1 cellular context compared by ENCODE assay signal in genomic region chr6:31528307-31528777, GRCh38.
A peak's percentile ranks its signal among the peaks of the same experiment; 100 is the strongest.
TF ChIP-seq lines count a peak whose summit lies in the region.

No MANE protein-coding gene starts in this region.

TF ChIP-seq in HepG2, 621 proteins besides CTCF, POLR2A, EP300 and RAD21:
- TF ChIP-seq, protein P1, sequence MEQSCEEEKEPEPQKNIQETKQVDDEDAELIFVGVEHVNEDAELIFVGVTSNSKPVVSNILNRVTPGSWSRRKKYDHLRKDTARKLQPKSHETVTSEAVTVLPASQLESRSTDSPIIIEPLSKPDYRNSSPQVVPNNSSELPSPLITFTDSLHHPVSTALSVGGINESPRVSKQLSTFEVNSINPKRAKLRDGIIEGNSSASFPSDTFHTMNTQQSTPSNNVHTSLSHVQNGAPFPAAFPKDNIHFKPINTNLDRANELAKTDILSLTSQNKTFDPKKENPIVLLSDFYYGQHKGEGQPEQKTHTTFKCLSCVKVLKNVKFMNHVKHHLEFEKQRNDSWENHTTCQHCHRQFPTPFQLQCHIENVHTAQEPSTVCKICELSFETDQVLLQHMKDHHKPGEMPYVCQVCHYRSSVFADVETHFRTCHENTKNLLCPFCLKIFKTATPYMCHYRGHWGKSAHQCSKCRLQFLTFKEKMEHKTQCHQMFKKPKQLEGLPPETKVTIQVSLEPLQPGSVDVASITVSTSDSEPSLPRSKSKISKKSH (CRISPR knock-in tag; IDR thresholded peaks at IDR 0.05; ENCODE audit: borderline replicate concordance), result no peak
- TF ChIP-seq SMAD3 (CRISPR knock-in tag; IDR thresholded peaks at IDR 0.05), result no peak
- TF ChIP-seq, protein P2, sequence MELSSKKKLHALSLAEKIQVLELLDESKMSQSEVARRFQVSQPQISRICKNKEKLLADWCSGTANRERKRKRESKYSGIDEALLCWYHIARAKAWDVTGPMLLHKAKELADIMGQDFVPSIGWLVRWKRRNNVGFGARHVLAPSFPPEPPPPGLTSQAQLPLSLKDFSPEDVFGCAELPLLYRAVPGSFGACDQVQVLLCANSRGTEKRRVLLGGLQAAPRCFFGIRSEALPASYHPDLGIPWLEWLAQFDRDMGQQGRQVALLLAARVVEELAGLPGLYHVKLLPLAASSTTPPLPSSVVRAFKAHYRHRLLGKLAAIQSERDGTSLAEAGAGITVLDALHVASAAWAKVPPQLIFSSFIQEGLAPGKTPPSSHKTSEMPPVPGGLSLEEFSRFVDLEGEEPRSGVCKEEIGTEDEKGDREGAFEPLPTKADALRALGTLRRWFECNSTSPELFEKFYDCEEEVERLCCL (CRISPR knock-in tag; IDR thresholded peaks at IDR 0.05; ENCODE audit: borderline replicate concordance), result no peak
- peak; percentile 62; the same call in 1 of the 2 replicates for TF ChIP-seq SIX4 (CRISPR knock-in tag; IDR thresholded peaks at IDR 0.05)
- TF ChIP-seq, protein P3, sequence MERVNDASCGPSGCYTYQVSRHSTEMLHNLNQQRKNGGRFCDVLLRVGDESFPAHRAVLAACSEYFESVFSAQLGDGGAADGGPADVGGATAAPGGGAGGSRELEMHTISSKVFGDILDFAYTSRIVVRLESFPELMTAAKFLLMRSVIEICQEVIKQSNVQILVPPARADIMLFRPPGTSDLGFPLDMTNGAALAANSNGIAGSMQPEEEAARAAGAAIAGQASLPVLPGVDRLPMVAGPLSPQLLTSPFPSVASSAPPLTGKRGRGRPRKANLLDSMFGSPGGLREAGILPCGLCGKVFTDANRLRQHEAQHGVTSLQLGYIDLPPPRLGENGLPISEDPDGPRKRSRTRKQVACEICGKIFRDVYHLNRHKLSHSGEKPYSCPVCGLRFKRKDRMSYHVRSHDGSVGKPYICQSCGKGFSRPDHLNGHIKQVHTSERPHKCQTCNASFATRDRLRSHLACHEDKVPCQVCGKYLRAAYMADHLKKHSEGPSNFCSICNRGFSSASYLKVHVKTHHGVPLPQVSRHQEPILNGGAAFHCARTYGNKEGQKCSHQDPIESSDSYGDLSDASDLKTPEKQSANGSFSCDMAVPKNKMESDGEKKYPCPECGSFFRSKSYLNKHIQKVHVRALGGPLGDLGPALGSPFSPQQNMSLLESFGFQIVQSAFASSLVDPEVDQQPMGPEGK (CRISPR knock-in tag; IDR thresholded peaks at IDR 0.05), result no peak
- TF ChIP-seq ZNF235 (CRISPR knock-in tag; IDR thresholded peaks at IDR 0.05; ENCODE audit: borderline replicate concordance), result no peak
- TF ChIP-seq ZNF781 (CRISPR knock-in tag; IDR thresholded peaks at IDR 0.05; ENCODE audit: borderline replicate concordance, not compliant biosample characterization), result peak; percentile 46
- TF ChIP-seq ZNF101 (CRISPR knock-in tag; IDR thresholded peaks at IDR 0.05; ENCODE audit: borderline replicate concordance, low read depth), result no peak
- 0 out of 2 replicates have a peak, but pooled peaks have one; percentile 51 for TF ChIP-seq ZNF230 (CRISPR knock-in tag; IDR thresholded peaks at IDR 0.05)
- 0 out of 2 replicates have a peak, but pooled peaks have one; percentile 36 for TF ChIP-seq ZNF556 (CRISPR knock-in tag; IDR thresholded peaks at IDR 0.05; ENCODE audit: borderline replicate concordance)
- no peak for TF ChIP-seq ZNF720 (CRISPR knock-in tag; IDR thresholded peaks at IDR 0.05)
- TF ChIP-seq ZBTB38 (CRISPR knock-in tag; IDR thresholded peaks at IDR 0.05), result 0 out of 2 replicates have a peak, but pooled peaks have one; percentile 2
- peak; percentile 82; the same call in 1 of the 2 replicates for TF ChIP-seq SIX1 (CRISPR knock-in tag; IDR thresholded peaks at IDR 0.05; ENCODE audit: borderline replicate concordance)
- TF ChIP-seq ZBTB20 (CRISPR knock-in tag; IDR thresholded peaks at IDR 0.05; ENCODE audit: borderline replicate concordance, low read depth), result 0 out of 2 replicates have a peak, but pooled peaks have one; percentile 46
- TF ChIP-seq ZNF124 (CRISPR knock-in tag; IDR thresholded peaks at IDR 0.05), result no peak
- peak; percentile 38; the same call in 1 of the 2 replicates for TF ChIP-seq ZFX (CRISPR knock-in tag; IDR thresholded peaks at IDR 0.05; ENCODE audit: low read depth)
